Comparison of ENCODE assay signal across 4 cellular contexts in genomic region chrX:20756585-20756984, GRCh38.
"Had no signal": no experiment of that assay in that cellular context is flagged by ENCODE, and none has a peak within 500 bp of the region (broad histone marks: within the 10 kb centered on the region; RNA-seq: fewer than 3 reads in every experiment).

No MANE protein-coding gene starts in this region.

- DNase-seq: H9, HCEC 1CT, IMR-90 had no signal

- H3K4me3 Mint-ChIP-seq: GM23338, H9 had no signal

- ATAC-seq: GM23338 had no signal

- H3K27ac Mint-ChIP-seq: GM23338, H9 had no signal

- H3K4me1 Mint-ChIP-seq: GM23338 had no signal

- H3K4me3 ChIP-seq: GM23338 had no signal

- H3K9me3 Mint-ChIP-seq: GM23338 had no signal
